ENCODE assay signal across 25 cellular contexts in the genomic region with DNA sequence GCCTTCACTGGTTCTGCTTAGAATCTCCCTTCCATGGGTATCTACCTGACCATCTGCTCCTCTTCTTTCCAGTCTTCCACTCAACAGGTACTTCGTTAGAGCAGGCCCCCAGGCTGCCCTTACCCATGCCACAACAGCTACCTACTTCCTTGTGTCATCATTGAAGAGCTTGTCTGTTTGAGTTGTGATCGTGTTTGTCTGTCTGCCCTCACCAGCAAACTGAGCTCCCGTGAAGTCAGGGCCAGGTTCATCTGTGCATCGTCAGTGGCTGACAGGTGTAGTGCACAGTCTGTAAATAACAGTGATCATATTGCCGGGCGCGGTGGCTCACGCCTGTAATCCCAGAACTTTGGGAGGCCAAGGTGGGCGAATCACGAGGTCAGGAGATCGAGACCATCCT. TPM values are rescaled to one million over a fixed set of nuclear protein-coding genes. Genes with fewer than 3 reads are reported as not detected.
DNase-seq lines count a peak whose midpoint lies in the region; ATAC-seq lines count a peak whose summit lies in the region.
"Had no signal": no experiment of that assay in that cellular context is flagged by ENCODE, and none has a peak within 500 bp of the region (broad histone marks: within the 10 kb centered on the region; RNA-seq: fewer than 3 reads in every experiment).

No MANE protein-coding gene starts in this region.

- WGBS in trophoblast cell (ENCODE audit: extremely low coverage, insufficient coverage, insufficient read length), result no CpG with 5 or more reads among the region's 11 CpGs

- no peak overlapping the region for H2AK5ac ChIP-seq in trophoblast cell (ENCODE audit: low read length)

- no peak overlapping the region for H3K23ac ChIP-seq in trophoblast cell (ENCODE audit: low read length)

- H3K27ac Mint-ChIP-seq in activated naive CD8-positive, alpha-beta T cell treated with anti-CD3 and anti-CD28 coated beads for 36 hours, result peak overlapping the region; percentile 27
- H3K27ac Mint-ChIP-seq in activated naive CD8-positive, alpha-beta T cell treated with anti-CD3 and anti-CD28 coated beads, Interleukin-2, amount 50 U/mL, for 24 hours, result no peak overlapping the region
- peak overlapping the region; percentile 13 for H3K27ac Mint-ChIP-seq in activated T-helper 1 cell treated with anti-CD3 and anti-CD28 coated beads, Interleukin-12 subunit alpha, Interleukin-12 subunit beta, Interleukin-2, Interleukin-4 antibody, amounts not matched to agents 30 ng/mL and 10 ng/mL and 1 ng/mL, durations not matched to agents 14 hours and 24 hours and 36 hours
- H3K27ac Mint-ChIP-seq: activated naive CD4-positive, alpha-beta T cell treated with anti-CD3 and anti-CD28 coated beads, Interleukin-2, amount 50 U/mL, for 24 hours; T-helper 1 cell treated with Interleukin-12 subunit alpha and Interleukin-12 subunit beta and Interleukin-4 antibody, amounts not matched to agents 30 μg/mL and 1 μg/mL, for 36 hours had no signal

- H3K9me3 Mint-ChIP-seq in activated naive CD8-positive, alpha-beta T cell treated with anti-CD3 and anti-CD28 coated beads for 36 hours, result no peaks in the 10 kb centered on the region
- H3K9me3 Mint-ChIP-seq in activated naive CD8-positive, alpha-beta T cell treated with anti-CD3 and anti-CD28 coated beads, Interleukin-2, amount 50 U/mL, for 24 hours, result no peaks in the 10 kb centered on the region
- H3K9me3 Mint-ChIP-seq in activated T-helper 1 cell treated with anti-CD3 and anti-CD28 coated beads, Interleukin-12 subunit alpha, Interleukin-12 subunit beta, Interleukin-2, Interleukin-4 antibody, amounts not matched to agents 30 ng/mL and 10 ng/mL and 1 ng/mL, durations not matched to agents 14 hours and 24 hours and 36 hours, result no peaks in the 10 kb centered on the region
- H3K9me3 Mint-ChIP-seq: activated naive CD4-positive, alpha-beta T cell treated with anti-CD3 and anti-CD28 coated beads, Interleukin-2, amount 50 U/mL, for 24 hours; T-helper 1 cell treated with Interleukin-12 subunit alpha and Interleukin-12 subunit beta and Interleukin-4 antibody, amounts not matched to agents 30 μg/mL and 1 μg/mL, for 36 hours had no signal

- peaks cover 6% of the 10 kb centered on the region for H3K79me2 ChIP-seq in trophoblast cell (ENCODE audit: control insufficient read depth, insufficient read depth, low read length, poor library complexity)

- H3K4me3 Mint-ChIP-seq in activated naive CD8-positive, alpha-beta T cell treated with anti-CD3 and anti-CD28 coated beads for 36 hours, result no peak overlapping the region
- no peak overlapping the region for H3K4me3 Mint-ChIP-seq in activated naive CD8-positive, alpha-beta T cell treated with anti-CD3 and anti-CD28 coated beads, Interleukin-2, amount 50 U/mL, for 24 hours
- H3K4me3 Mint-ChIP-seq in activated T-helper 1 cell treated with anti-CD3 and anti-CD28 coated beads, Interleukin-12 subunit alpha, Interleukin-12 subunit beta, Interleukin-2, Interleukin-4 antibody, amounts not matched to agents 30 ng/mL and 10 ng/mL and 1 ng/mL, durations not matched to agents 14 hours and 24 hours and 36 hours, result no peak overlapping the region
- H3K4me3 Mint-ChIP-seq: activated naive CD4-positive, alpha-beta T cell treated with anti-CD3 and anti-CD28 coated beads, Interleukin-2, amount 50 U/mL, for 24 hours; T-helper 1 cell treated with Interleukin-12 subunit alpha and Interleukin-12 subunit beta and Interleukin-4 antibody, amounts not matched to agents 30 μg/mL and 1 μg/mL, for 36 hours had no signal

- peaks cover 6% of the 10 kb centered on the region for H3K79me1 ChIP-seq in trophoblast cell (ENCODE audit: low read length)

- H3K36me3 Mint-ChIP-seq in activated naive CD8-positive, alpha-beta T cell treated with anti-CD3 and anti-CD28 coated beads for 36 hours, result peaks cover 23% of the 10 kb centered on the region
- peaks cover 9% of the 10 kb centered on the region for H3K36me3 Mint-ChIP-seq in activated naive CD8-positive, alpha-beta T cell treated with anti-CD3 and anti-CD28 coated beads, Interleukin-2, amount 50 U/mL, for 24 hours (ENCODE audit: low read depth)
- H3K36me3 Mint-ChIP-seq in activated T-helper 1 cell treated with anti-CD3 and anti-CD28 coated beads, Interleukin-12 subunit alpha, Interleukin-12 subunit beta, Interleukin-2, Interleukin-4 antibody, amounts not matched to agents 30 ng/mL and 10 ng/mL and 1 ng/mL, durations not matched to agents 14 hours and 24 hours and 36 hours (ENCODE audit: low read depth), result peaks cover 18% of the 10 kb centered on the region

- no peak overlapping the region for H3K18ac ChIP-seq in trophoblast cell (ENCODE audit: low read length)

- H2BK5ac ChIP-seq in trophoblast cell (ENCODE audit: low read depth, low read length, poor library complexity), result no peak overlapping the region

- no peak overlapping the region for H3K27ac ChIP-seq in trophoblast cell (ENCODE audit: low read depth, low read length)
- H3K27ac ChIP-seq: right lobe of liver, stomach, thyroid gland, vagina had no signal

- no peak overlapping the region for H2AFZ ChIP-seq in trophoblast cell (ENCODE audit: insufficient read depth, low read length, poor library complexity)

- peak overlapping the region; percentile 0 for H3K4ac ChIP-seq in trophoblast cell (ENCODE audit: low read depth, low read length)

- H3K36me3 ChIP-seq in trophoblast cell (ENCODE audit: control insufficient read depth in 1 of 2, insufficient read depth in 2 of 2, low read length in 2 of 2), result peaks cover 2 to 6% of the 10 kb centered on the region in 2 experiments
- H3K36me3 ChIP-seq: right lobe of liver, thyroid gland, vagina had no signal

- DNase-seq in activated naive CD8-positive, alpha-beta T cell treated with anti-CD3 and anti-CD28 coated beads for 36 hours, result no peak
- no peak for DNase-seq in activated naive CD8-positive, alpha-beta T cell treated with anti-CD3 and anti-CD28 coated beads, Interleukin-2, amount 50 U/mL, for 24 hours
- peak; percentile 90 for DNase-seq in NCI-H2029 treated with DMSO at 0.1 percent for 48 hours (lab: John Stamatoyannopoulos, UW)
- no peak for DNase-seq in activated T-helper 1 cell treated with anti-CD3 and anti-CD28 coated beads, Interleukin-12 subunit alpha, Interleukin-12 subunit beta, Interleukin-2, Interleukin-4 antibody, amounts not matched to agents 30 ng/mL and 10 ng/mL and 1 ng/mL, durations not matched to agents 14 hours and 24 hours and 36 hours (ENCODE audit: low spot score)
- no peak for DNase-seq in trophoblast cell
- no peak for DNase-seq in Kasumi-1 (lab: John Stamatoyannopoulos, UW)
- DNase-seq in AG08396 (ENCODE audit: low spot score), result no peak
- DNase-seq: activated CD4-positive, alpha-beta T cell treated with anti-CD3 and anti-CD28 coated beads, Interleukin-2, amount 50 U/mL, for 4 hours; aorta; mesenchymal stem cell; MG63; NCI-H1930; NCI-H226; NCI-H774; right lobe of liver; SK-N-SH; stimulated activated CD8-positive, alpha-beta memory T cell treated with anti-CD3 and anti-CD28 coated beads, Interleukin-4, amount 100 ng/mL, for 48 hours; stomach; thyroid gland had no signal

- no peak overlapping the region for H3K4me3 ChIP-seq in trophoblast cell (ENCODE audit: low read depth, low read length)
- H3K4me3 ChIP-seq: GM12878, K562, MG63, right lobe of liver, stomach, thyroid gland, vagina had no signal

- H3K4me2 ChIP-seq in trophoblast cell (ENCODE audit: low read length), result no peak overlapping the region
- H3K4me2 ChIP-seq: SK-N-SH had no signal

- no peak overlapping the region for H4K12ac ChIP-seq in trophoblast cell (ENCODE audit: low read depth, low read length)

- H3K27me3 ChIP-seq in trophoblast cell (ENCODE audit: insufficient read depth, low read length), result no peaks in the 10 kb centered on the region
- H3K27me3 ChIP-seq: MG63, right lobe of liver, stomach, thyroid gland, vagina had no signal

- no peak overlapping the region for H3K14ac ChIP-seq in trophoblast cell (ENCODE audit: low read length)

- H3K4me1 Mint-ChIP-seq in activated naive CD8-positive, alpha-beta T cell treated with anti-CD3 and anti-CD28 coated beads for 36 hours, result peaks cover 22% of the 10 kb centered on the region
- H3K4me1 Mint-ChIP-seq in activated naive CD8-positive, alpha-beta T cell treated with anti-CD3 and anti-CD28 coated beads, Interleukin-2, amount 50 U/mL, for 24 hours, result peaks cover 23% of the 10 kb centered on the region
- H3K4me1 Mint-ChIP-seq in activated T-helper 1 cell treated with anti-CD3 and anti-CD28 coated beads, Interleukin-12 subunit alpha, Interleukin-12 subunit beta, Interleukin-2, Interleukin-4 antibody, amounts not matched to agents 30 ng/mL and 10 ng/mL and 1 ng/mL, durations not matched to agents 14 hours and 24 hours and 36 hours (ENCODE audit: low read depth), result peaks cover 16% of the 10 kb centered on the region

- intact Hi-C loops in activated T-helper 1 cell treated with anti-CD3 and anti-CD28 coated beads, Interleukin-12 subunit alpha, Interleukin-12 subunit beta, Interleukin-2, Interleukin-4 antibody, amounts not matched to agents 30 ng/mL and 10 ng/mL and 1 ng/mL, durations not matched to agents 14 hours and 24 hours and 36 hours (cut with micrococcal nuclease), result loop anchor here (10.0 kb wide), 1 partner anchor 535 kb away; no protein-coding TSS in a partner anchor

- H2BK12ac ChIP-seq in trophoblast cell (ENCODE audit: low read length), result no peak overlapping the region

- no peak overlapping the region for H3K9ac ChIP-seq in trophoblast cell (ENCODE audit: low read length)
- H3K9ac ChIP-seq: SK-N-SH had no signal

- H4K91ac ChIP-seq in trophoblast cell (ENCODE audit: low read depth, low read length), result no peak overlapping the region

- H3K27me3 Mint-ChIP-seq in activated naive CD8-positive, alpha-beta T cell treated with anti-CD3 and anti-CD28 coated beads for 36 hours, result no peaks in the 10 kb centered on the region
- H3K27me3 Mint-ChIP-seq in activated naive CD8-positive, alpha-beta T cell treated with anti-CD3 and anti-CD28 coated beads, Interleukin-2, amount 50 U/mL, for 24 hours, result no peaks in the 10 kb centered on the region
- H3K27me3 Mint-ChIP-seq in activated T-helper 1 cell treated with anti-CD3 and anti-CD28 coated beads, Interleukin-12 subunit alpha, Interleukin-12 subunit beta, Interleukin-2, Interleukin-4 antibody, amounts not matched to agents 30 ng/mL and 10 ng/mL and 1 ng/mL, durations not matched to agents 14 hours and 24 hours and 36 hours (ENCODE audit: insufficient read depth), result no peaks in the 10 kb centered on the region
- H3K27me3 Mint-ChIP-seq: activated naive CD4-positive, alpha-beta T cell treated with anti-CD3 and anti-CD28 coated beads, Interleukin-2, amount 50 U/mL, for 24 hours had no signal

- no peaks in the 10 kb centered on the region for H3K9me3 ChIP-seq in trophoblast cell (ENCODE audit: insufficient read depth, low read depth, low read length)
- H3K9me3 ChIP-seq: MG63, right lobe of liver, SK-N-SH, stomach, thyroid gland, vagina had no signal

- ATAC-seq in activated naive CD8-positive, alpha-beta T cell treated with anti-CD3 and anti-CD28 coated beads, Interleukin-2, amount 50 U/mL, for 24 hours, result no peak
- ATAC-seq in GM18867 (IDR thresholded peaks at IDR 0.05; ENCODE audit: unreplicated experiment), result no peak
- ATAC-seq: GM12878, K562, right lobe of liver had no signal

- no peak overlapping the region for H2BK120ac ChIP-seq in trophoblast cell (ENCODE audit: insufficient read depth, low read length, poor library complexity)

- no peak overlapping the region for H4K8ac ChIP-seq in trophoblast cell (ENCODE audit: low read depth, low read length)

- H3K4me1 ChIP-seq in trophoblast cell (ENCODE audit: control insufficient read depth in 1 of 2, insufficient read depth in 2 of 2, low read length in 2 of 2), result peaks cover 0 to 4% of the 10 kb centered on the region in 2 experiments

RNA-seq across cellular contexts. Expression of gene NIPSNAP2, which starts 5.0 kb away (rescaled TPM):
- 10 to 100 TPM; 47.0 to 47.2 TPM for total RNA-seq in activated naive CD8-positive, alpha-beta T cell treated with anti-CD3 and anti-CD28 coated beads for 36 hours
- total RNA-seq in activated T-helper 1 cell treated with anti-CD3 and anti-CD28 coated beads, Interleukin-12 subunit alpha, Interleukin-12 subunit beta, Interleukin-2, Interleukin-4 antibody, amounts not matched to agents 30 ng/mL and 10 ng/mL and 1 ng/mL, durations not matched to agents 14 hours and 24 hours and 36 hours, result 49.4 and 50.0 TPM in 2 replicates
- polyA plus RNA-seq in trophoblast cell (2013), result 43.8 and 46.2 TPM in 2 replicates

RNA-seq across cellular contexts. Expression of gene MRPS17, which starts 17.7 kb away (rescaled TPM):
- 10 to 100 TPM; 40.0 to 40.2 TPM for total RNA-seq in activated naive CD8-positive, alpha-beta T cell treated with anti-CD3 and anti-CD28 coated beads for 36 hours
- 38.2 and 39.3 TPM in 2 replicates for total RNA-seq in activated T-helper 1 cell treated with anti-CD3 and anti-CD28 coated beads, Interleukin-12 subunit alpha, Interleukin-12 subunit beta, Interleukin-2, Interleukin-4 antibody, amounts not matched to agents 30 ng/mL and 10 ng/mL and 1 ng/mL, durations not matched to agents 14 hours and 24 hours and 36 hours
- 16.4 and 16.9 TPM in 2 replicates for polyA plus RNA-seq in trophoblast cell (2013)
